In genomic region chr19:11204076-11204602, GRCh38 we compare ENCODE assay signal across 14 cellular contexts. TPM values are rescaled to one million over a fixed set of nuclear protein-coding genes. Genes with fewer than 3 reads are reported as not detected.
DNase-seq lines count a peak whose midpoint lies in the region; ATAC-seq and TF ChIP-seq lines count a peak whose summit lies in the region.
"Had no signal": no experiment of that assay in that cellular context is flagged by ENCODE, and none has a peak within 500 bp of the region (broad histone marks: within the 10 kb centered on the region; RNA-seq: fewer than 3 reads in every experiment).

No MANE protein-coding gene starts in this region.

- no peak for TF ChIP-seq POLR2A in adrenal gland (IDR thresholded peaks at IDR 0.05)

- WGBS in adrenal gland, 4 donors = 62 to 81% (median 68%) methylated on average over 4 to 9 of the region's 9 CpGs

- no peaks in the 10 kb centered on the region for H3K36me3 ChIP-seq in BLaER1
- H3K36me3 ChIP-seq in adrenal gland (replicated peaks in 1 of 2) = no peaks in the 10 kb centered on the region
- peaks cover 19% of the 10 kb centered on the region for H3K36me3 ChIP-seq in right atrium auricular region
- peaks cover 0 to 11% (median 7%) of the 10 kb centered on the region in 3 donors for H3K36me3 ChIP-seq in skeletal muscle tissue (ENCODE audit: control insufficient read depth in 3 of 3, insufficient read depth in 3 of 3, low read length in 3 of 3)

- peak overlapping the region; percentile 79 for H3K4me2 ChIP-seq in BLaER1

- no peaks in the 10 kb centered on the region for H3K27me3 ChIP-seq in BLaER1
- no peaks in the 10 kb centered on the region for H3K27me3 ChIP-seq in adrenal gland
- no peaks in the 10 kb centered on the region for H3K27me3 ChIP-seq in right atrium auricular region
- H3K27me3 ChIP-seq in skeletal muscle tissue (ENCODE audit: control insufficient read depth in 3 of 3, insufficient read depth in 3 of 3, low read length in 3 of 3) = no peaks in the 10 kb centered on the region

- intact Hi-C loops in adrenal gland (cut with DNase I) = loop anchor here (2.0 to 10.0 kb wide), 3 partner anchors 65 to 169 kb away; no protein-coding TSS in a partner anchor

- H4K20me1 ChIP-seq in BLaER1 = peaks cover 34% of the 10 kb centered on the region; the same call in 1 of the 2 replicates

- TF ChIP-seq CTCF in adrenal gland (IDR thresholded peaks at IDR 0.05) (peak in 1 of 6 experiments; percentile 15), right atrium auricular region (IDR thresholded peaks at IDR 0.05) (peak in 1 of 2 donors; percentile 48)

- no peak overlapping the region for H3K9ac ChIP-seq in BLaER1
- H3K9ac ChIP-seq in skeletal muscle tissue (ENCODE audit: low read depth in 1 of 3, low read length in 3 of 3) = peak overlapping the region in 1 of 3 donors; percentile 45

- no peak for ATAC-seq in HG02588 (IDR thresholded peaks at IDR 0.05; ENCODE audit: unreplicated experiment)

- no peaks in the 10 kb centered on the region for H3K9me3 ChIP-seq in BLaER1
- H3K9me3 ChIP-seq in adrenal gland (replicated peaks in 1 of 3) = no peaks in the 10 kb centered on the region
- H3K9me3 ChIP-seq in right atrium auricular region = no peaks in the 10 kb centered on the region
- no peaks in the 10 kb centered on the region for H3K9me3 ChIP-seq in skeletal muscle tissue (ENCODE audit: control insufficient read depth in 3 of 3, low read length in 3 of 3)

- H3K4me3 ChIP-seq in BLaER1 (no peak overlapping the region), adrenal gland (no peak overlapping the region), right atrium auricular region (peak overlapping the region in 1 of 2 donors; percentile 24), skeletal muscle tissue (ENCODE audit: low read length in 3 of 3) (peak overlapping the region in 2 of 3 donors; percentile 33 to 41)

- peaks cover 43% of the 10 kb centered on the region for H3K4me1 ChIP-seq in BLaER1
- H3K4me1 ChIP-seq in adrenal gland (replicated peaks in 1 of 2) = peaks cover 18 to 33% of the 10 kb centered on the region in 2 donors
- H3K4me1 ChIP-seq in right atrium auricular region = peaks cover 0 to 34% of the 10 kb centered on the region in 2 donors
- H3K4me1 ChIP-seq in skeletal muscle tissue (ENCODE audit: control insufficient read depth in 3 of 3, insufficient read depth in 3 of 3, low read length in 3 of 3) = peaks cover 13 to 17% (median 16%) of the 10 kb centered on the region in 3 donors

- H3K27ac ChIP-seq in BLaER1 (no peak overlapping the region), adrenal gland (peak overlapping the region in 4 of 5 donors; percentile 76 to 93 (median 90)), right atrium auricular region (peak overlapping the region; percentile 95 to 96), skeletal muscle tissue (ENCODE audit: low read depth, low read length) (peak overlapping the region; percentile 87)

- DNase-seq in adrenal gland (no peak), right atrium auricular region (ENCODE audit: low spot score) (no peak), NCI-H2107 (lab: John Stamatoyannopoulos, UW) (no peak), AML-193 (lab: John Stamatoyannopoulos, UW) (no peak), NCI-H187 (lab: John Stamatoyannopoulos, UW) (no peak)
- DNase-seq: NCI-H2029, retina had no signal

RNA-seq across cellular contexts. Expression of gene KANK2, which starts 6.8 kb away (rescaled TPM):
- total RNA-seq in adrenal gland (100 to 1,000 TPM in 7 of 8 donors, 10 to 100 TPM in 1; 51.3 to 395 (median 194) TPM), right atrium auricular region (100 to 1,000 TPM; 445 to 622 TPM), skeletal muscle tissue (53.2 TPM)
- polyA plus RNA-seq in adrenal gland = 100 to 1,000 TPM in 1 of 3 donors, 10 to 100 TPM in 2; 44.4 to 149 (median 62.7) TPM

RNA-seq across cellular contexts. Expression of gene ANGPTL8, which starts 35.3 kb away (rescaled TPM):
- total RNA-seq in adrenal gland (1 to 10 TPM in 2 of 8 donors, under 1 TPM in 3, not detected in 3; 0.39 to 1.8 (median 0.69) TPM), right atrium auricular region (1 to 10 TPM in 1 of 2 donors, not detected in 1; 1.3 TPM), skeletal muscle tissue (3.1 TPM)
- polyA plus RNA-seq in adrenal gland = 10 to 100 TPM in 1 of 3 donors, 1 to 10 TPM in 1, not detected in 1; 4.2 to 10.0 TPM
- total RNA-seq: activated CD8-positive, alpha-beta memory T cell treated with anti-CD3 and anti-CD28 coated beads for 36 hours; activated naive CD8-positive, alpha-beta T cell treated with anti-CD3 and anti-CD28 coated beads for 36 hours; glomerular endothelial cell; lung microvascular endothelial cell had no signal

RNA-seq across cellular contexts. Expression of gene SPC24, which starts 48.6 kb away (rescaled TPM):
- total RNA-seq in adrenal gland (1 to 10 TPM in 7 of 8 donors, under 1 TPM in 1; 0.60 to 7.8 (median 4.2) TPM), right atrium auricular region (1 to 10 TPM; 1.2 to 5.7 TPM), skeletal muscle tissue (12.0 TPM)
- 1 to 10 TPM in 2 of 3 donors, under 1 TPM in 1; 0.84 to 9.8 (median 1.7) TPM for polyA plus RNA-seq in adrenal gland

RNA-seq across cellular contexts. Expression of gene DOCK6, which starts 58.2 kb away (rescaled TPM):
- total RNA-seq in adrenal gland (100 to 1,000 TPM in 1 of 8 donors, 10 to 100 TPM in 7; 31.5 to 101 (median 38.3) TPM), right atrium auricular region (10 to 100 TPM; 12.7 to 49.4 TPM), skeletal muscle tissue (16.2 TPM)
- polyA plus RNA-seq in adrenal gland = 100 to 1,000 TPM in 1 of 3 donors, 10 to 100 TPM in 1, 1 to 10 TPM in 1; 4.5 to 152 (median 77.1) TPM

Comparison
In these comparisons a context has a peak if more than half of its experiments do, and no peak if none do; other contexts are left out.
1. H3K4me3 ChIP-seq: peak in skeletal muscle tissue (2 of 3); none in BLaER1 (single experiment) and adrenal gland (0 of 4).